9 cellular contexts compared by ENCODE assay signal in genomic region chr12:16189849-16190248, GRCh38.
A peak's percentile ranks its signal among the peaks of the same experiment; 100 is the strongest.
DNase-seq lines count a peak whose midpoint lies in the region; ATAC-seq and TF ChIP-seq lines count a peak whose summit lies in the region.
"Had no signal": no experiment of that assay in that cellular context is flagged by ENCODE, and none has a peak within 500 bp of the region (broad histone marks: within the 10 kb centered on the region; RNA-seq: fewer than 3 reads in every experiment).

No MANE protein-coding gene starts in this region.

- H3K4me2 ChIP-seq in mammary epithelial cell (ENCODE audit: insufficient read depth, low read depth, low read length): no peak overlapping the region

- TF ChIP-seq CTCF in mammary epithelial cell (conservative IDR thresholded peaks at IDR 0.05 in 1 of 2, IDR thresholded peaks at IDR 0.05 in 1 of 2; ENCODE audit: extremely low read depth in 1 of 2, insufficient read depth in 1 of 2, low read depth in 1 of 2, low read length in 2 of 2): peak; percentile 26 to 59
- TF ChIP-seq CTCF in breast epithelium (IDR thresholded peaks at IDR 0.05): peak in 1 of 3 donors; percentile 22
- TF ChIP-seq CTCF in epithelial cell of proximal tubule (conservative IDR thresholded peaks at IDR 0.05; ENCODE audit: low read depth, low read length): peak; percentile 59
- TF ChIP-seq CTCF in upper lobe of right lung (IDR thresholded peaks at IDR 0.05): peak; percentile 12

- H3K9me3 ChIP-seq in mammary epithelial cell (replicated peaks; ENCODE audit: insufficient read depth, low read length) (no peaks in the 10 kb centered on the region), breast epithelium (no peaks in the 10 kb centered on the region), upper lobe of right lung (no peaks in the 10 kb centered on the region)

- peak; percentile 55 for ATAC-seq in upper lobe of right lung
- no peak for ATAC-seq in stimulated activated naive CD8-positive, alpha-beta T cell treated with anti-CD3 and anti-CD28 coated beads, Interleukin-15, Interleukin-2, amounts not matched to agents 100 U/mL and 50 U/mL, for 24 hours

- H3K4me3 ChIP-seq in mammary epithelial cell (replicated peaks in 1 of 3; ENCODE audit: insufficient read depth in 1 of 3, low read depth in 2 of 3, low read length in 3 of 3) (no peak overlapping the region), breast epithelium (no peak overlapping the region), epithelial cell of proximal tubule (ENCODE audit: low read depth, low read length) (no peak overlapping the region), upper lobe of right lung (no peak overlapping the region)
- H3K4me3 ChIP-seq: skin epidermis had no signal

- H3K27me3 ChIP-seq in mammary epithelial cell (ENCODE audit: insufficient read depth, low read length) (no peaks in the 10 kb centered on the region), breast epithelium (no peaks in the 10 kb centered on the region), upper lobe of right lung (no peaks in the 10 kb centered on the region)

- in situ Hi-C loops in mammary epithelial cell (cut with MboI; ENCODE audit: low sequenced_read_pairs in 2 of 2): no loop called here

- H3K36me3 ChIP-seq in mammary epithelial cell (ENCODE audit: insufficient read depth, low read length) (no peaks in the 10 kb centered on the region), breast epithelium (no peaks in the 10 kb centered on the region), upper lobe of right lung (no peaks in the 10 kb centered on the region)

- H4K20me1 ChIP-seq in mammary epithelial cell (ENCODE audit: insufficient read depth, low read length): no peaks in the 10 kb centered on the region

- H3K4me1 ChIP-seq in mammary epithelial cell (ENCODE audit: insufficient read depth, low read length): no peaks in the 10 kb centered on the region
- H3K4me1 ChIP-seq in breast epithelium: no peaks in the 10 kb centered on the region
- no peaks in the 10 kb centered on the region for H3K4me1 ChIP-seq in upper lobe of right lung

- dilution Hi-C loops in mammary epithelial cell (cut with HindIII; ENCODE audit: low sequenced_read_pairs): no loop called here

- CTCF ChIA-PET in mammary epithelial cell (lab: Charles Lee; ENCODE audit: low non-redundant PET): no interaction called here

- no peak for TF ChIP-seq POLR2A in breast epithelium (IDR thresholded peaks at IDR 0.05)

- intact Hi-C loops in mammary epithelial cell (cut with micrococcal nuclease) (no loop called here), breast epithelium (cut with DNase I; ENCODE audit: low total_unique reads) (no loop called here), upper lobe of right lung (cut with DNase I) (no loop called here)

- no peak overlapping the region for H3K9ac ChIP-seq in mammary epithelial cell (ENCODE audit: insufficient read depth, low read length)

- DNase-seq in mammary epithelial cell: peak; percentile 38
- DNase-seq in breast epithelium (ENCODE audit: low spot score in 2 of 2): no peak
- peak; percentile 37 for DNase-seq in NCI-H526 treated with DMSO at 0.1 percent for 48 hours (lab: John Stamatoyannopoulos, UW)
- no peak for DNase-seq in epithelial cell of proximal tubule (ENCODE audit: low read depth)
- no peak for DNase-seq in upper lobe of right lung
- DNase-seq in DMS79 (lab: John Stamatoyannopoulos, UW): no peak
- no peak for DNase-seq in stimulated activated naive CD8-positive, alpha-beta T cell treated with anti-CD3 and anti-CD28 coated beads, Interleukin-15, Interleukin-2, amounts not matched to agents 100 U/mL and 50 U/mL, for 24 hours
- no peak for DNase-seq in activated T-cell treated with anti-CD3 and anti-CD28 coated beads, Interleukin-2, amount 50 U/mL, for 48 hours

- H2AFZ ChIP-seq in mammary epithelial cell (ENCODE audit: low read depth, low read length): no peak overlapping the region

- no TSS peak for BruUV-seq in mammary epithelial cell (replicated peaks; lab: Mats Ljungman, UMichigan)

- H3K79me2 ChIP-seq in mammary epithelial cell (ENCODE audit: insufficient read depth, low read length): no peaks in the 10 kb centered on the region

- H3K27ac ChIP-seq in mammary epithelial cell (ENCODE audit: insufficient read depth, low read depth, low read length) (no peak overlapping the region), breast epithelium (no peak overlapping the region), upper lobe of right lung (no peak overlapping the region)
- H3K27ac ChIP-seq: skin epidermis had no signal

- WGBS in mammary epithelial cell (ENCODE audit: low coverage, missing lambda C conversion rate): 52% methylated on average over 5 of the region's 5 CpGs

Comparison
In these comparisons a context has a peak if more than half of its experiments do, and no peak if none do; other contexts are left out.
1. DNase-seq: peak in mammary epithelial cell (single experiment) and NCI-H526 treated with DMSO at 0.1 percent for 48 hours (single experiment); none in breast epithelium (0 of 2), epithelial cell of proximal tubule (single experiment), upper lobe of right lung (single experiment), DMS79 (single experiment), stimulated activated naive CD8-positive, alpha-beta T cell treated with anti-CD3 and anti-CD28 coated beads, Interleukin-15, Interleukin-2, amounts not matched to agents 100 U/mL and 50 U/mL, for 24 hours (single experiment) and activated T-cell treated with anti-CD3 and anti-CD28 coated beads, Interleukin-2, amount 50 U/mL, for 48 hours (0 of 2).